ENCODE assay signal across 20 cellular contexts in genomic region chr3:112445839-112446238, GRCh38. TPM values are rescaled to one million over a fixed set of nuclear protein-coding genes. Genes with fewer than 3 reads are reported as not detected.
"Had no signal": no experiment of that assay in that cellular context is flagged by ENCODE, and none has a peak within 500 bp of the region (broad histone marks: within the 10 kb centered on the region; RNA-seq: fewer than 3 reads in every experiment).

No MANE protein-coding gene starts in this region.

- H3K4me3 ChIP-seq: ascending aorta, coronary artery, left lung, lung, ovary, prostate gland, right atrium auricular region, thyroid gland, upper lobe of right lung had no signal

- H3K27me3 Mint-ChIP-seq: activated B cell treated with CpG ODN at 0.5 μM for 24 hours; activated naive CD4-positive, alpha-beta T cell treated with anti-CD3 and anti-CD28 coated beads, Interleukin-2, amount 50 U/mL, for 24 hours; naive thymus-derived CD8-positive, alpha-beta T cell; T-helper 17 cell had no signal

- H3K27ac Mint-ChIP-seq: activated naive CD4-positive, alpha-beta T cell treated with anti-CD3 and anti-CD28 coated beads, Interleukin-2, amount 50 U/mL, for 24 hours; T-helper 17 cell had no signal

- H3K36me3 Mint-ChIP-seq: naive thymus-derived CD8-positive, alpha-beta T cell had no signal

- DNase-seq: activated B cell treated with CpG ODN at 0.5 μM for 24 hours; activated CD4-positive, alpha-beta T cell treated with anti-CD3 and anti-CD28 coated beads for 4 hours; activated CD4-positive, alpha-beta T cell treated with anti-CD3 and anti-CD28 coated beads, Interleukin-2, amount 50 U/mL, for 48 hours; activated gamma-delta T cell; foreskin keratinocyte; left lung; naive thymus-derived CD8-positive, alpha-beta T cell; ovary; stimulated activated CD4-positive, alpha-beta T cell treated with anti-CD3 and anti-CD28 coated beads, Interleukin-4, amount 100 ng/mL, for 24 hours; stimulated activated naive CD4-positive, alpha-beta T cell treated with Interleukin-2 at 50 U/mL for 16 hours; T-helper 17 cell; thyroid gland; upper lobe of right lung had no signal

- H3K9me3 ChIP-seq: ascending aorta, left lung, ovary, prostate gland, thyroid gland, upper lobe of right lung had no signal

- H3K27me3 ChIP-seq: ascending aorta, foreskin keratinocyte, left lung, ovary, right atrium auricular region, thyroid gland, upper lobe of right lung had no signal

- H3K4me1 ChIP-seq: foreskin keratinocyte, left lung, prostate gland, upper lobe of right lung had no signal

- H3K36me3 ChIP-seq: ascending aorta, left lung, ovary, prostate gland, right atrium auricular region, thyroid gland, upper lobe of right lung had no signal

- ATAC-seq: foreskin keratinocyte; left lung; naive thymus-derived CD8-positive, alpha-beta T cell; T-helper 17 cell; upper lobe of right lung had no signal

- H3K27ac ChIP-seq: ascending aorta, coronary artery, epithelial cell of prostate, foreskin keratinocyte, left lung, ovary, prostate gland, right atrium auricular region, thyroid gland, upper lobe of right lung had no signal

- H3K9me3 Mint-ChIP-seq: activated naive CD4-positive, alpha-beta T cell treated with anti-CD3 and anti-CD28 coated beads, Interleukin-2, amount 50 U/mL, for 24 hours; naive thymus-derived CD8-positive, alpha-beta T cell had no signal

- H3K4me3 Mint-ChIP-seq: activated B cell treated with CpG ODN at 0.5 μM for 24 hours; activated naive CD4-positive, alpha-beta T cell treated with anti-CD3 and anti-CD28 coated beads, Interleukin-2, amount 50 U/mL, for 24 hours; naive thymus-derived CD8-positive, alpha-beta T cell; T-helper 17 cell had no signal

RNA-seq across cellular contexts. Expression of gene BTLA, which starts 53.4 kb away (rescaled TPM):
- polyA plus RNA-seq: foreskin keratinocyte had no signal
